In the genomic region with DNA sequence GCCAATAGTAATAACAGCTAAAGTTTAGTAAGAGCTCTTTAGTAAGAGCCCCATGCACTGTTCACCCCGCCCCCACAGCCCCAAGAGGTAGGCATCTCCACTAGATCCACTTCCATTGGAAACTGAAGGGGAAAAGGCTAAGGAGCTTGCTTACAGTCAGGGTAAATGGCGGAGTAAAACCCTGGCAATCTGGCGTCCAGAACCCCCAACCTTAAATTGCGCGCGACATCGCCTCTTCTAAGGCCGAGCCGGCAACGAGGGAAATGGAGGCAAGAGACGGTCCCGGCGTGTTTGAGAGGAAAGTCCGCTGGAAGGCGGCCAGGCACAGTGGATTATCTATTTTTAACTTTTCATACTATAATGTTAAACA, we compare ENCODE assay signal across 8 cellular contexts.
DNase-seq lines count a peak whose midpoint lies in the region; ATAC-seq and TF ChIP-seq lines count a peak whose summit lies in the region.

No MANE protein-coding gene starts in this region.

- peak overlapping the region; percentile 91 for H3K27ac ChIP-seq in BLaER1

- no peaks in the 10 kb centered on the region for H3K9me3 ChIP-seq in BLaER1

- no peaks in the 10 kb centered on the region for H3K27me3 ChIP-seq in BLaER1

- H3K4me3 Mint-ChIP-seq in stimulated activated naive CD8-positive, alpha-beta T cell treated with anti-CD3 and anti-CD28 coated beads, Interleukin-15, Interleukin-2, amounts not matched to agents 100 ng/mL and 50 ng/mL, for 24 hours = peak overlapping the region; percentile 98

- H3K4me2 ChIP-seq in BLaER1 = peak overlapping the region; percentile 73

- H3K36me3 Mint-ChIP-seq in stimulated activated naive CD8-positive, alpha-beta T cell treated with anti-CD3 and anti-CD28 coated beads, Interleukin-15, Interleukin-2, amounts not matched to agents 100 ng/mL and 50 ng/mL, for 24 hours (ENCODE audit: low read depth) = peaks cover 12% of the 10 kb centered on the region

- peak overlapping the region; percentile 98 for H3K27ac Mint-ChIP-seq in stimulated activated naive CD8-positive, alpha-beta T cell treated with anti-CD3 and anti-CD28 coated beads, Interleukin-15, Interleukin-2, amounts not matched to agents 100 ng/mL and 50 ng/mL, for 24 hours

- H3K4me3 ChIP-seq in BLaER1 = peak overlapping the region; percentile 88
- H3K4me3 ChIP-seq in astrocyte of the spinal cord (ENCODE audit: low read depth, low read length) = peak overlapping the region; percentile 96

- in situ Hi-C loops in astrocyte of the spinal cord (cut with HindIII; ENCODE audit: low sequenced_read_pairs) = no loop called here

- peaks cover 39% of the 10 kb centered on the region for H3K4me1 Mint-ChIP-seq in stimulated activated naive CD8-positive, alpha-beta T cell treated with anti-CD3 and anti-CD28 coated beads, Interleukin-15, Interleukin-2, amounts not matched to agents 100 ng/mL and 50 ng/mL, for 24 hours (ENCODE audit: low read depth)

- peaks cover 12% of the 10 kb centered on the region for H3K36me3 ChIP-seq in BLaER1

- peak; percentile 14 for ATAC-seq in GM18868 (IDR thresholded peaks at IDR 0.05; ENCODE audit: unreplicated experiment)
- peak; percentile 6 for ATAC-seq in HG03095 (IDR thresholded peaks at IDR 0.05; ENCODE audit: unreplicated experiment)

- H3K9me3 Mint-ChIP-seq in stimulated activated naive CD8-positive, alpha-beta T cell treated with anti-CD3 and anti-CD28 coated beads, Interleukin-15, Interleukin-2, amounts not matched to agents 100 ng/mL and 50 ng/mL, for 24 hours = no peaks in the 10 kb centered on the region

- no peaks in the 10 kb centered on the region for H3K27me3 Mint-ChIP-seq in stimulated activated naive CD8-positive, alpha-beta T cell treated with anti-CD3 and anti-CD28 coated beads, Interleukin-15, Interleukin-2, amounts not matched to agents 100 ng/mL and 50 ng/mL, for 24 hours

- H4K20me1 ChIP-seq in BLaER1 = peaks cover 27% of the 10 kb centered on the region

- H3K4me1 ChIP-seq in BLaER1 = peaks cover 34% of the 10 kb centered on the region

- TF ChIP-seq CTCF in astrocyte of the spinal cord (IDR thresholded peaks at IDR 0.05; ENCODE audit: low read depth, low read length) = no peak

- peak overlapping the region; percentile 91 for H3K9ac ChIP-seq in BLaER1

- DNase-seq in NOMO-1 treated with DMSO at 0.1 percent for 48 hours (lab: John Stamatoyannopoulos, UW; ENCODE audit: unreplicated experiment) = peak; percentile 67
- no peak for DNase-seq in astrocyte of the spinal cord (ENCODE audit: low read depth, low spot score)
- peak; percentile 30 for DNase-seq in kidney tubule cell (ENCODE audit: low spot score)
- DNase-seq in medulla oblongata (ENCODE audit: extremely low spot score) = no peak

Comparison
In these comparisons a context has a peak if more than half of its experiments do, and no peak if none do; other contexts are left out.
1. DNase-seq: peak in NOMO-1 treated with DMSO at 0.1 percent for 48 hours (single experiment) and kidney tubule cell (single experiment); none in astrocyte of the spinal cord (single experiment) and medulla oblongata (single experiment).